1 cellular context compared by ENCODE assay signal in genomic region chr20:8583209-8584106, GRCh38.
TF ChIP-seq lines count a peak whose summit lies in the region.

No MANE protein-coding gene starts in this region.

TF ChIP-seq in H1, 55 proteins besides CTCF, POLR2A, EP300 and RAD21:
- TF ChIP-seq RXRA (IDR thresholded peaks at IDR 0.05; ENCODE audit: insufficient read depth, low read depth, low read length) (no peak), E2F6 (IDR thresholded peaks at IDR 0.05) (no peak), CBX8 (IDR thresholded peaks at IDR 0.05; ENCODE audit: borderline replicate concordance, low read depth, low read length) (no peak), CREB1 (IDR thresholded peaks at IDR 0.05) (no peak), BRCA1 (IDR thresholded peaks at IDR 0.05; ENCODE audit: low read depth, low read length) (no peak), USF2 (IDR thresholded peaks at IDR 0.05; ENCODE audit: low read length) (no peak), RBBP5 (IDR thresholded peaks at IDR 0.05; ENCODE audit: borderline replicate concordance, low read depth, low read length) (no peak), GTF2F1 (IDR thresholded peaks at IDR 0.05; ENCODE audit: borderline replicate concordance, low read depth, low read length) (no peak), POLR2AphosphoS5 (IDR thresholded peaks at IDR 0.05; ENCODE audit: low read depth, low read length) (no peak), SAP30 (IDR thresholded peaks at IDR 0.05; ENCODE audit: insufficient read depth, insufficient replicate concordance, low read length) (no peak), BACH1 (IDR thresholded peaks at IDR 0.05; ENCODE audit: low read length) (no peak), JUN (IDR thresholded peaks at IDR 0.05; ENCODE audit: low read depth, low read length) (no peak), KDM4A (IDR thresholded peaks at IDR 0.05; ENCODE audit: low read depth, low read length, severe bottlenecking) (no peak), POU5F1 (IDR thresholded peaks at IDR 0.05; ENCODE audit: low read depth, low read length) (no peak)
